In genomic region chr11:12144306-12145174, GRCh38 we compare ENCODE assay signal across 10 cellular contexts. TPM values are rescaled to one million over a fixed set of nuclear protein-coding genes. Genes with fewer than 3 reads are reported as not detected.
DNase-seq lines count a peak whose midpoint lies in the region; ATAC-seq and TF ChIP-seq lines count a peak whose summit lies in the region.
"Had no signal": no experiment of that assay in that cellular context is flagged by ENCODE, and none has a peak within 500 bp of the region (broad histone marks: within the 10 kb centered on the region; RNA-seq: fewer than 3 reads in every experiment).

No MANE protein-coding gene starts in this region.

- no peaks in the 10 kb centered on the region for H3K36me3 Mint-ChIP-seq in T-helper 17 cell (ENCODE audit: low read depth)
- H3K36me3 Mint-ChIP-seq in stimulated activated naive B cell treated with anti-CD40 and anti-IgM and Interleukin-4, amounts not matched to agents 10 μg/mL and 1 μg/mL and 100 μg/mL, for 72 hours, result no peaks in the 10 kb centered on the region
- no peaks in the 10 kb centered on the region for H3K36me3 Mint-ChIP-seq in natural killer cell

- H3K79me2 ChIP-seq in DND-41 (ENCODE audit: insufficient read depth, low read length), result no peaks in the 10 kb centered on the region

- peaks cover 8% of the 10 kb centered on the region for H3K4me1 ChIP-seq in DND-41 (ENCODE audit: insufficient read depth, low read length)
- peaks cover 69% of the 10 kb centered on the region for H3K4me1 ChIP-seq in left ventricle myocardium inferior

- no peak overlapping the region for H3K4me3 ChIP-seq in DND-41 (ENCODE audit: low read depth in 1 of 2, low read length in 2 of 2)
- H3K4me3 ChIP-seq in left ventricle myocardium inferior, result no peak overlapping the region

- no peaks in the 10 kb centered on the region for H3K9me3 Mint-ChIP-seq in stimulated activated naive B cell treated with anti-CD40 and anti-IgM and Interleukin-4, amounts not matched to agents 10 μg/mL and 1 μg/mL and 100 μg/mL, for 72 hours
- no peaks in the 10 kb centered on the region for H3K9me3 Mint-ChIP-seq in natural killer cell

- H3K36me3 ChIP-seq in DND-41 (ENCODE audit: insufficient read depth, low read length) (no peaks in the 10 kb centered on the region), left ventricle myocardium inferior (no peaks in the 10 kb centered on the region)

- no peaks in the 10 kb centered on the region for H4K20me1 ChIP-seq in DND-41 (ENCODE audit: insufficient read depth, low read length)

- H3K4me2 ChIP-seq in DND-41 (ENCODE audit: insufficient read depth, low read length), result no peak overlapping the region

- H3K4me3 Mint-ChIP-seq in T-helper 17 cell, result peak overlapping the region; percentile 2
- H3K4me3 Mint-ChIP-seq in stimulated activated naive B cell treated with anti-CD40 and anti-IgM and Interleukin-4, amounts not matched to agents 10 μg/mL and 1 μg/mL and 100 μg/mL, for 72 hours, result no peak overlapping the region
- H3K4me3 Mint-ChIP-seq in natural killer cell, result no peak overlapping the region

- H3K27ac Mint-ChIP-seq in T-helper 17 cell (peak overlapping the region; percentile 17), natural killer cell (no peak overlapping the region)
- no peak overlapping the region for H3K27ac Mint-ChIP-seq in stimulated activated naive B cell treated with anti-CD40 and anti-IgM and Interleukin-4, amounts not matched to agents 10 μg/mL and 1 μg/mL and 100 μg/mL, for 72 hours

- no peak overlapping the region for H2AFZ ChIP-seq in DND-41 (ENCODE audit: low read depth, low read length)

- ATAC-seq in DND-41 (ENCODE audit: insufficient read depth, low read depth), result peak; percentile 41; the same call in 2 of the 3 replicates
- no peak for ATAC-seq in T-helper 17 cell
- ATAC-seq in stimulated activated naive B cell treated with anti-CD40 and anti-IgM and Interleukin-4, amounts not matched to agents 10 μg/mL and 1 μg/mL and 100 μg/mL, for 72 hours (replicated peaks), result peak; percentile 81 to 82
- no peak for ATAC-seq in GM18858 (IDR thresholded peaks at IDR 0.05; ENCODE audit: unreplicated experiment)
- ATAC-seq in GM19328 (IDR thresholded peaks at IDR 0.05; ENCODE audit: unreplicated experiment), result no peak
- ATAC-seq in natural killer cell, result no peak

- DNase-seq in DND-41, result no peak
- DNase-seq in T-helper 17 cell, result no peak
- no peak for DNase-seq in left ventricle myocardium inferior
- no peak for DNase-seq in stimulated activated naive B cell treated with anti-CD40 and anti-IgM and Interleukin-4, amounts not matched to agents 10 μg/mL and 1 μg/mL and 100 μg/mL, for 72 hours
- no peak for DNase-seq in NCI-H146 treated with DMSO at 0.1 percent for 48 hours (lab: John Stamatoyannopoulos, UW; ENCODE audit: unreplicated experiment)
- DNase-seq in natural killer cell, result no peak
- DNase-seq: activated CD4-positive, alpha-beta T cell treated with anti-CD3 and anti-CD28 coated beads for 4 hours; NCI-H187 treated with DMSO at 0.1 percent for 48 hours had no signal

- H3K27ac ChIP-seq in DND-41 (ENCODE audit: low read length) (no peak overlapping the region), left ventricle myocardium inferior (replicated peaks) (peak overlapping the region; percentile 67)

- no peak overlapping the region for H3K9ac ChIP-seq in DND-41 (ENCODE audit: low read depth, low read length)

- H3K4me1 Mint-ChIP-seq in T-helper 17 cell (peaks cover 50% of the 10 kb centered on the region), natural killer cell (peaks cover 36 to 39% of the 10 kb centered on the region in 2 donors)
- H3K4me1 Mint-ChIP-seq in stimulated activated naive B cell treated with anti-CD40 and anti-IgM and Interleukin-4, amounts not matched to agents 10 μg/mL and 1 μg/mL and 100 μg/mL, for 72 hours, result peaks cover 8 to 9% of the 10 kb centered on the region in 2 donors

- H3K9me3 ChIP-seq in DND-41 (ENCODE audit: insufficient read depth, low read length, severe bottlenecking) (no peaks in the 10 kb centered on the region), T-helper 17 cell (ENCODE audit: control insufficient read depth, low read length, poor library complexity, severe bottlenecking) (no peaks in the 10 kb centered on the region), left ventricle myocardium inferior (replicated peaks) (no peaks in the 10 kb centered on the region)

- TF ChIP-seq CTCF in DND-41 (IDR thresholded peaks at IDR 0.05; ENCODE audit: borderline replicate concordance, extremely low read depth, low read length, poor library complexity, severe bottlenecking), result no peak
- no peak for TF ChIP-seq CTCF in left ventricle myocardium inferior (IDR thresholded peaks at IDR 0.05; ENCODE audit: borderline replicate concordance)
- TF ChIP-seq CTCF in natural killer cell (IDR thresholded peaks at IDR 0.05), result no peak

- H3K27me3 Mint-ChIP-seq in T-helper 17 cell (no peaks in the 10 kb centered on the region), natural killer cell (ENCODE audit: low read depth in 2 of 2) (peaks cover 0 to 5% of the 10 kb centered on the region in 2 donors)
- peaks cover 5 to 16% of the 10 kb centered on the region in 2 donors for H3K27me3 Mint-ChIP-seq in stimulated activated naive B cell treated with anti-CD40 and anti-IgM and Interleukin-4, amounts not matched to agents 10 μg/mL and 1 μg/mL and 100 μg/mL, for 72 hours

- intact Hi-C loops in left ventricle myocardium inferior (cut with micrococcal nuclease), result no loop called here
- intact Hi-C loops in natural killer cell (cut with micrococcal nuclease), result no loop called here

- H3K27me3 ChIP-seq in DND-41 (ENCODE audit: insufficient read depth, low read length, poor library complexity) (no peaks in the 10 kb centered on the region), left ventricle myocardium inferior (ENCODE audit: low read depth) (no peaks in the 10 kb centered on the region)

RNA-seq across cellular contexts. Expression of gene MICAL2, which starts 34.1 kb away (rescaled TPM):
- total RNA-seq in T-helper 17 cell, result 10 to 100 TPM; 52.0 to 66.9 TPM
- total RNA-seq in left ventricle myocardium inferior, result 85.0 TPM
- 10 to 100 TPM; 54.6 to 68.6 (median 57.4) TPM for total RNA-seq in natural killer cell

Comparison
In these comparisons a context has a peak if more than half of its experiments do, and no peak if none do; other contexts are left out.
1. ATAC-seq: peak in DND-41 (single experiment) and stimulated activated naive B cell treated with anti-CD40 and anti-IgM and Interleukin-4, amounts not matched to agents 10 μg/mL and 1 μg/mL and 100 μg/mL, for 72 hours (2 of 2); none in T-helper 17 cell (single experiment), GM18858 (single experiment), GM19328 (single experiment) and natural killer cell (0 of 3).